Comparison of ENCODE assay signal across 14 cellular contexts in genomic region chr2:96099861-96100798, GRCh38. TPM values are rescaled to one million over a fixed set of nuclear protein-coding genes. Genes with fewer than 3 reads are reported as not detected.
A peak's percentile ranks its signal among the peaks of the same experiment; 100 is the strongest.
DNase-seq lines count a peak whose midpoint lies in the region; ATAC-seq, FAIRE-seq and TF ChIP-seq lines count a peak whose summit lies in the region.
"Had no signal": no experiment of that assay in that cellular context is flagged by ENCODE, and none has a peak within 500 bp of the region (broad histone marks: within the 10 kb centered on the region; RNA-seq: fewer than 3 reads in every experiment).

No MANE protein-coding gene starts in this region.

- H4K91ac ChIP-seq in H9 (ENCODE audit: insufficient read length, low read depth, low read length): no peak overlapping the region

- H3K4me3 Mint-ChIP-seq in H9 (no peak overlapping the region), endodermal cell (no peak overlapping the region)
- no peak overlapping the region for H3K4me3 Mint-ChIP-seq in stimulated activated naive B cell treated with anti-CD40 and anti-IgM and Interleukin-4, amounts not matched to agents 10 μg/mL and 1 μg/mL and 100 μg/mL, for 72 hours

- peaks cover 1 to 4% (median 2%) of the 10 kb centered on the region in 3 experiments; a peak in 3 of 7 replicates for H3K36me3 Mint-ChIP-seq in H9 (ENCODE audit: insufficient read depth in 1 of 3, low read depth in 3 of 3)
- no peaks in the 10 kb centered on the region for H3K36me3 Mint-ChIP-seq in endodermal cell (ENCODE audit: low read depth)
- peaks cover 2 to 3% of the 10 kb centered on the region in 2 donors for H3K36me3 Mint-ChIP-seq in stimulated activated naive B cell treated with anti-CD40 and anti-IgM and Interleukin-4, amounts not matched to agents 10 μg/mL and 1 μg/mL and 100 μg/mL, for 72 hours

- DNase-seq in D721Med (ENCODE audit: insufficient read length, low spot score) (peak; percentile 3), H9 (peak; percentile 31), endodermal cell (peak; percentile 45), osteoblast (ENCODE audit: insufficient read length, low spot score, missing footprints) (peak; percentile 60), NCI-H2227 (lab: John Stamatoyannopoulos, UW; ENCODE audit: unreplicated experiment) (no peak)
- DNase-seq in stimulated activated naive B cell treated with anti-CD40 and anti-IgM and Interleukin-4, amounts not matched to agents 10 μg/mL and 1 μg/mL and 100 μg/mL, for 72 hours: no peak
- DNase-seq: activated gamma-delta T cell treated with Interleukin-2 at 50 U/mL for 16 hours, DMS153, NCI-H2029, trophoblast cell had no signal

- no peak overlapping the region for H4K8ac ChIP-seq in H9 (replicated peaks; ENCODE audit: insufficient read length, low read depth, low read length)

- H3K4me1 Mint-ChIP-seq in H9 (peaks cover 11 to 30% of the 10 kb centered on the region in 2 experiments), endodermal cell (no peaks in the 10 kb centered on the region)
- peaks cover 1 to 6% of the 10 kb centered on the region in 2 donors for H3K4me1 Mint-ChIP-seq in stimulated activated naive B cell treated with anti-CD40 and anti-IgM and Interleukin-4, amounts not matched to agents 10 μg/mL and 1 μg/mL and 100 μg/mL, for 72 hours

- no peak overlapping the region for H3K23ac ChIP-seq in H9 (ENCODE audit: insufficient read length, low read depth, low read length)

- H2BK5ac ChIP-seq in H9 (ENCODE audit: insufficient read length, low read length): no peak overlapping the region

- ATAC-seq in HG03442 (IDR thresholded peaks at IDR 0.05; ENCODE audit: unreplicated experiment): no peak
- ATAC-seq in stimulated activated naive B cell treated with anti-CD40 and anti-IgM and Interleukin-4, amounts not matched to agents 10 μg/mL and 1 μg/mL and 100 μg/mL, for 72 hours (replicated peaks): no peak

- H3K4me1 ChIP-seq in H9 (ENCODE audit: insufficient read depth, low read length) (no peaks in the 10 kb centered on the region; the same call in 1 of the 2 replicates), endodermal cell (ENCODE audit: control insufficient read depth, insufficient read depth, low read length) (no peaks in the 10 kb centered on the region), osteoblast (ENCODE audit: insufficient read depth, low read length) (no peaks in the 10 kb centered on the region)
- H3K4me1 ChIP-seq: prostate gland had no signal

- no peaks in the 10 kb centered on the region for H3K9me3 ChIP-seq in H9 (ENCODE audit: control insufficient read depth, low read depth, low read length)
- H3K9me3 ChIP-seq in endodermal cell (ENCODE audit: control insufficient read depth, low read length): no peaks in the 10 kb centered on the region
- H3K9me3 ChIP-seq in osteoblast (ENCODE audit: low read depth, low read length): peaks cover under 1% of the 10 kb centered on the region
- H3K9me3 ChIP-seq: prostate gland had no signal

- H2BK120ac ChIP-seq in H9 (ENCODE audit: low read depth, low read length, poor library complexity, severe bottlenecking): no peak overlapping the region

- no peak overlapping the region for H3T11ph ChIP-seq in H9 (ENCODE audit: low read length)

- H3K27me3 ChIP-seq in H9 (ENCODE audit: insufficient read depth, low read length) (no peaks in the 10 kb centered on the region), endodermal cell (ENCODE audit: control insufficient read depth, insufficient read depth, low read length, poor library complexity, severe bottlenecking) (no peaks in the 10 kb centered on the region), osteoblast (ENCODE audit: insufficient read depth, low read length) (peaks cover 2% of the 10 kb centered on the region)

- H2BK15ac ChIP-seq in H9 (ENCODE audit: low read depth, low read length): no peak overlapping the region

- H2AFZ ChIP-seq in H9 (ENCODE audit: low read length) (no peak overlapping the region), osteoblast (ENCODE audit: low read length) (no peak overlapping the region)

- no peak overlapping the region for H3K9ac ChIP-seq in H9 (ENCODE audit: extremely low read depth, insufficient read length, low read length)
- H3K9ac ChIP-seq in endodermal cell (ENCODE audit: extremely low read depth, low read length, poor library complexity, severe bottlenecking): no peak overlapping the region

- no peaks in the 10 kb centered on the region for H3K79me2 ChIP-seq in H9 (ENCODE audit: insufficient read depth, low read length)
- H3K79me2 ChIP-seq in osteoblast (ENCODE audit: insufficient read depth, low read length): no peaks in the 10 kb centered on the region

- H3K56ac ChIP-seq in H9 (ENCODE audit: insufficient read length, low read depth, low read length): no peak overlapping the region

- H4K5ac ChIP-seq in H9 (ENCODE audit: insufficient read length, low read depth, low read length): no peak overlapping the region

- H3K4me2 ChIP-seq in H9 (ENCODE audit: insufficient read depth, insufficient read length, low read length) (no peak overlapping the region), osteoblast (ENCODE audit: insufficient read depth, low read length) (no peak overlapping the region)

- H3K36me3 ChIP-seq in endodermal cell (ENCODE audit: control insufficient read depth, insufficient read depth, low read length) (no peaks in the 10 kb centered on the region), osteoblast (ENCODE audit: insufficient read depth, low read length) (no peaks in the 10 kb centered on the region)
- H3K36me3 ChIP-seq: prostate gland had no signal

- H3K4me3 ChIP-seq in endodermal cell (ENCODE audit: low read length): no peak overlapping the region
- no peak overlapping the region for H3K4me3 ChIP-seq in osteoblast (ENCODE audit: insufficient read depth, low read length)
- H3K4me3 ChIP-seq: lung, prostate gland had no signal

- WGBS in H9 (ENCODE audit: extremely low coverage, insufficient read length, low lambda C conversion rate): no CpG with 5 or more reads among the region's 12 CpGs
- 82 to 85% methylated on average over 5 to 12 of the region's 12 CpGs for WGBS in endodermal cell (ENCODE audit: insufficient coverage in 1 of 2, insufficient read length in 1 of 2), 2 experiments

- peak overlapping the region in 1 of 3 experiments; percentile 75; a peak in 3 of 7 replicates for H3K27ac Mint-ChIP-seq in H9
- H3K27ac Mint-ChIP-seq in endodermal cell: no peak overlapping the region
- H3K27ac Mint-ChIP-seq in stimulated activated naive B cell treated with anti-CD40 and anti-IgM and Interleukin-4, amounts not matched to agents 10 μg/mL and 1 μg/mL and 100 μg/mL, for 72 hours: no peak overlapping the region

- no peak overlapping the region for H3K14ac ChIP-seq in H9 (ENCODE audit: insufficient read depth, low read length)

- H3K18ac ChIP-seq in H9 (ENCODE audit: insufficient read length, low read depth, low read length): no peak overlapping the region

- no peaks in the 10 kb centered on the region for H3K23me2 ChIP-seq in H9 (ENCODE audit: insufficient read length, low read depth, low read length, poor library complexity, severe bottlenecking)

- H3K9me3 Mint-ChIP-seq in H9: peaks cover 4% of the 10 kb centered on the region in 2 experiments
- H3K9me3 Mint-ChIP-seq in endodermal cell: peaks cover 2% of the 10 kb centered on the region
- H3K9me3 Mint-ChIP-seq in stimulated activated naive B cell treated with anti-CD40 and anti-IgM and Interleukin-4, amounts not matched to agents 10 μg/mL and 1 μg/mL and 100 μg/mL, for 72 hours: peaks cover 4 to 6% of the 10 kb centered on the region in 2 donors

- FAIRE-seq in D721Med (lab: Jason Lieb, UNC): no peak
- FAIRE-seq: frontal cortex had no signal

- no peak overlapping the region for H3K4ac ChIP-seq in H9 (ENCODE audit: low read depth, low read length)

- H3K79me1 ChIP-seq in H9 (ENCODE audit: insufficient read depth, low read depth, low read length, poor library complexity, severe bottlenecking): no peaks in the 10 kb centered on the region

- H2BK20ac ChIP-seq in H9 (ENCODE audit: low read depth, low read length, poor library complexity, severe bottlenecking): no peak overlapping the region

- no peak overlapping the region for H2BK12ac ChIP-seq in H9 (ENCODE audit: insufficient read length, low read depth, low read length)

- H3K27ac ChIP-seq in H9 (ENCODE audit: insufficient read length, low read depth, low read length): no peak overlapping the region
- no peak overlapping the region for H3K27ac ChIP-seq in endodermal cell (ENCODE audit: low read depth, low read length)
- H3K27ac ChIP-seq in osteoblast (ENCODE audit: low read depth, low read length): no peak overlapping the region

- H4K20me1 ChIP-seq in H9 (ENCODE audit: control insufficient read depth, insufficient read depth, insufficient read length): no peaks in the 10 kb centered on the region
- H4K20me1 ChIP-seq in osteoblast (ENCODE audit: insufficient read depth, low read length): no peaks in the 10 kb centered on the region

- peaks cover 1% of the 10 kb centered on the region for H3K27me3 Mint-ChIP-seq in H9 (ENCODE audit: low read depth)
- peaks cover 1% of the 10 kb centered on the region for H3K27me3 Mint-ChIP-seq in endodermal cell (ENCODE audit: insufficient read depth)
- H3K27me3 Mint-ChIP-seq in stimulated activated naive B cell treated with anti-CD40 and anti-IgM and Interleukin-4, amounts not matched to agents 10 μg/mL and 1 μg/mL and 100 μg/mL, for 72 hours: peaks cover 3 to 10% of the 10 kb centered on the region in 2 donors

- TF ChIP-seq CTCF in D721Med (IDR thresholded peaks at IDR 0.05; ENCODE audit: insufficient read depth, missing control alignments): no peak
- TF ChIP-seq CTCF in H9 (conservative IDR thresholded peaks at IDR 0.05): no peak
- TF ChIP-seq CTCF in endodermal cell (conservative IDR thresholded peaks at IDR 0.05): no peak
- TF ChIP-seq CTCF in osteoblast (IDR thresholded peaks at IDR 0.05; ENCODE audit: extremely low read depth, low read depth, low read length): no peak

- H2AK5ac ChIP-seq in H9 (ENCODE audit: insufficient read length, low read length): no peak overlapping the region

RNA-seq across cellular contexts. Expression of gene ADRA2B, which starts 16.2 kb away (rescaled TPM):
- total RNA-seq in H9 (2021) (2.7 TPM in 2 replicates), endodermal cell (1 to 10 TPM; 2.4 to 3.8 TPM), osteoblast (under 0.01 TPM in 1 of 2 replicates, not detected in the other)
- 0.96 TPM for polyA plus RNA-seq in endodermal cell (2013, experiment 1 of 2)
- polyA plus RNA-seq in endodermal cell (2013, experiment 2 of 2): 1.1 TPM

RNA-seq across cellular contexts. Expression of gene ASTL, which starts 38.2 kb away (rescaled TPM):
- total RNA-seq in H9 (2021) (0.72 and 0.81 TPM in 2 replicates), endodermal cell (not detected), osteoblast (not detected in 2 replicates)
- polyA plus RNA-seq in endodermal cell (2013, experiment 1 of 2): 0.18 TPM
- not detected for polyA plus RNA-seq in endodermal cell (2013, experiment 2 of 2)
- total RNA-seq: frontal cortex, lung had no signal

RNA-seq across cellular contexts. Expression of gene DUSP2, which starts 45.1 kb away (rescaled TPM):
- total RNA-seq in H9 (2021) (13.5 and 14.9 TPM in 2 replicates), endodermal cell (1 to 10 TPM; 1.6 to 2.2 TPM), osteoblast (2.7 and 3.3 TPM in 2 replicates)
- 0.82 TPM for polyA plus RNA-seq in endodermal cell (2013, experiment 1 of 2)
- 0.66 TPM for polyA plus RNA-seq in endodermal cell (2013, experiment 2 of 2)

Comparison
In these comparisons a context has a peak if more than half of its experiments do, and no peak if none do; other contexts are left out.
1. DNase-seq: peak in D721Med (single experiment), H9 (single experiment), endodermal cell (single experiment) and osteoblast (single experiment); none in NCI-H2227 (single experiment) and stimulated activated naive B cell treated with anti-CD40 and anti-IgM and Interleukin-4, amounts not matched to agents 10 μg/mL and 1 μg/mL and 100 μg/mL, for 72 hours (single experiment).